In the genomic region with DNA sequence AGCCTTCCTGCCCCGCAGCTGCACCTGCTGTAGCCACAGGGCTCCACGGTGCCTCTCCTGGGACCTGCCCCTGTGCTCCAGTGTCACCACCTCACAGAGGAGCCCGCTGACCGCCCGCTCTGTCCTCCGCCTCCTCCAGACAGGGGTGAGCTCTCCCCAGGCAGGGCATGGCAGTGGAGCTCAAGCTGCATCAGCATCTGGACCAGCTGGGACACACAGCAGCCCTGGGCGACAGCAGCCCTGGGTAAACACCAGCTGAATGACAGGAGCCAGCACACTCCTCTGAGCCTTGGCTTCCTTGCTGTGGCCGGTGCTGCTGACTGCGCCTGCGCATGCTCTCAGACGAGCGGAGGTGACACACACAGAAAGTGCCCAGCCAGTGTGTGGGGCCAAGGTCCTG, we compare ENCODE assay signal across 36 cellular contexts. TPM values are rescaled to one million over a fixed set of nuclear protein-coding genes. Genes with fewer than 3 reads are reported as not detected.
DNase-seq lines count a peak whose midpoint lies in the region; ATAC-seq, FAIRE-seq and TF ChIP-seq lines count a peak whose summit lies in the region.
"Had no signal": no experiment of that assay in that cellular context is flagged by ENCODE, and none has a peak within 500 bp of the region (broad histone marks: within the 10 kb centered on the region; RNA-seq: fewer than 3 reads in every experiment).

No MANE protein-coding gene starts in this region.

- H3K27ac Mint-ChIP-seq in activated naive CD4-positive, alpha-beta T cell treated with anti-CD3 and anti-CD28 coated beads, Interleukin-2, amount 50 U/mL, for 72 hours, result peak overlapping the region; percentile 4 to 38
- peak overlapping the region; percentile 38 for H3K27ac Mint-ChIP-seq in stimulated activated naive B cell treated with anti-CD40 and anti-IgM and Interleukin-4, amounts not matched to agents 10 μg/mL and 1 μg/mL and 100 μg/mL, for 72 hours
- H3K27ac Mint-ChIP-seq in CD4-positive, alpha-beta T cell, result no peak overlapping the region
- H3K27ac Mint-ChIP-seq: dendritic cell treated with granulocyte-macrophage colony-stimulating factor and Interleukin-4, amounts not matched to agents 40 ng/mL and 50 ng/mL, for 4 days; endodermal cell; IgD-negative memory B cell had no signal

- no peak for DNase-seq in activated naive CD4-positive, alpha-beta T cell treated with anti-CD3 and anti-CD28 coated beads, Interleukin-2, amount 50 U/mL, for 72 hours (ENCODE audit: low spot score in 2 of 2)
- DNase-seq in activated naive CD4-positive, alpha-beta T cell treated with anti-CD3 and anti-CD28 coated beads, Interleukin-2, amount 50 U/mL, for 16 hours, result no peak
- DNase-seq in NCI-H2171 (lab: John Stamatoyannopoulos, UW), result peak; percentile 10
- no peak for DNase-seq in K562 (ENCODE audit: extremely low read depth in 1 of 4, low spot score in 3 of 4)
- DNase-seq in stimulated activated naive B cell treated with anti-CD40 and anti-IgM and Interleukin-4, amounts not matched to agents 10 μg/mL and 1 μg/mL and 100 μg/mL, for 72 hours, result no peak
- DNase-seq in CD4-positive, alpha-beta T cell, result no peak
- no peak for DNase-seq in osteoblast (ENCODE audit: insufficient read length, low spot score, missing footprints)
- no peak for DNase-seq in GF-D8 (lab: John Stamatoyannopoulos, UW)
- DNase-seq: activated CD4-positive, alpha-beta T cell treated with anti-CD3 and anti-CD28 coated beads, Interleukin-2, amount 50 U/mL, for 48 hours; activated T-cell treated with anti-CD3 and anti-CD28 coated beads, Interleukin-2, amount 50 U/mL, for 48 hours; caudate nucleus; CD4-positive, alpha-beta memory T cell; DMS79; endodermal cell; GDM1; head of caudate nucleus; left ventricle myocardium inferior; mesendoderm; NCI-H187 treated with DMSO at 0.1 percent for 48 hours; NCI-H226; NCI-H748 treated with DMSO at 0.1 percent for 48 hours; stimulated activated CD4-positive, alpha-beta T cell treated with anti-CD3 and anti-CD28 coated beads, Interleukin-1b, Interleukin-23, amount 100 ng/mL, for 48 hours; stomach; T-helper 2 cell had no signal

- no peak overlapping the region for H3K9ac ChIP-seq in K562 (ENCODE audit: insufficient read depth in 1 of 2, low read depth in 2 of 2, low read length in 2 of 2)

- in situ Hi-C loops in K562 (cut with MboI), result no loop called here

- peaks cover 0 to 33% of the 10 kb centered on the region in 2 experiments; a peak in 3 of 5 replicates for H3K4me1 ChIP-seq in K562 (replicated peaks in 1 of 2; ENCODE audit: control insufficient read depth in 2 of 2, insufficient read depth in 2 of 2, low read length in 2 of 2)
- no peaks in the 10 kb centered on the region for H3K4me1 ChIP-seq in osteoblast (ENCODE audit: insufficient read depth, low read length)

- intact Hi-C loops in K562 (cut with micrococcal nuclease), result no loop called here
- intact Hi-C loops in CD4-positive, alpha-beta T cell (cut with DNase I, micrococcal nuclease), result no loop called here

- TF ChIP-seq RAD21 in K562 (CRISPR knock-in tag; conservative IDR thresholded peaks at IDR 0.05 in 1 of 2, IDR thresholded peaks at IDR 0.05 in 1 of 2), result no peak

- POLR2A ChIA-PET in K562 (lab: Yijun Ruan, JAX), result interaction anchor here (0.8 to 1.2 kb wide), 3 partner anchors 11 to 59 kb away, joined by 3 to 4 read pairs (median 3); no protein-coding TSS in a partner anchor
- POLR2A ChIA-PET in CD4-positive, alpha-beta T cell (lab: Charles Lee), result no interaction called here

- CTCF ChIA-PET in K562 (lab: Yijun Ruan, JAX; ENCODE audit: low intra/inter-chr PET ratio), result no interaction called here
- CTCF ChIA-PET in CD4-positive, alpha-beta T cell (lab: Charles Lee), result no interaction called here

- no peak for TF ChIP-seq CTCF in K562 (IDR thresholded peaks at IDR 0.05 in 2 of 3, conservative IDR thresholded peaks at IDR 0.05 in 1 of 3; ENCODE audit: insufficient read depth in 2 of 3, low read depth in 1 of 3, low read length in 3 of 3)
- TF ChIP-seq CTCF in CD4-positive, alpha-beta T cell (IDR thresholded peaks at IDR 0.05), result no peak
- no peak for TF ChIP-seq CTCF in osteoblast (IDR thresholded peaks at IDR 0.05; ENCODE audit: extremely low read depth, low read depth, low read length)

- H3K9me3 ChIP-seq in K562 (replicated peaks; ENCODE audit: control insufficient read depth, insufficient read depth, low read depth, low read length) (no peaks in the 10 kb centered on the region), osteoblast (ENCODE audit: low read depth, low read length) (no peaks in the 10 kb centered on the region)
- no peaks in the 10 kb centered on the region for H3K9me3 ChIP-seq in CD4-positive, alpha-beta T cell (ENCODE audit: control insufficient read depth, low read length)
- H3K9me3 ChIP-seq: left ventricle myocardium inferior, right atrium auricular region, stomach, vagina had no signal

- TF ChIP-seq POLR2A in K562 (conservative IDR thresholded peaks at IDR 0.05), result no peak

- WGBS in K562 (ENCODE audit: insufficient coverage, low coverage, missing lambda C conversion rate), result 83% methylated on average over 6 of the region's 12 CpGs

- H3K79me2 ChIP-seq in K562 (ENCODE audit: control insufficient read depth, insufficient read depth, low read length), result no peaks in the 10 kb centered on the region
- no peaks in the 10 kb centered on the region for H3K79me2 ChIP-seq in osteoblast (ENCODE audit: insufficient read depth, low read length)

- no peak overlapping the region for H3K4me2 ChIP-seq in K562 (ENCODE audit: insufficient read depth, low read length)
- H3K4me2 ChIP-seq in osteoblast (ENCODE audit: insufficient read depth, low read length), result no peak overlapping the region

- no peak for TF ChIP-seq EP300 in K562 (IDR thresholded peaks at IDR 0.05; ENCODE audit: low read length)

- H3K27me3 ChIP-seq in K562 (ENCODE audit: control insufficient read depth in 2 of 2, insufficient read depth in 2 of 2, low read length in 2 of 2) (no peaks in the 10 kb centered on the region), osteoblast (ENCODE audit: insufficient read depth, low read length) (no peaks in the 10 kb centered on the region)
- no peaks in the 10 kb centered on the region for H3K27me3 ChIP-seq in CD4-positive, alpha-beta T cell (ENCODE audit: control insufficient read depth, insufficient read depth, low read length)
- H3K27me3 ChIP-seq: right atrium auricular region, stomach, vagina had no signal

- no peaks in the 10 kb centered on the region for H3K9me3 Mint-ChIP-seq in activated naive CD4-positive, alpha-beta T cell treated with anti-CD3 and anti-CD28 coated beads, Interleukin-2, amount 50 U/mL, for 72 hours
- no peaks in the 10 kb centered on the region for H3K9me3 Mint-ChIP-seq in stimulated activated naive B cell treated with anti-CD40 and anti-IgM and Interleukin-4, amounts not matched to agents 10 μg/mL and 1 μg/mL and 100 μg/mL, for 72 hours
- H3K9me3 Mint-ChIP-seq in CD4-positive, alpha-beta T cell, result no peaks in the 10 kb centered on the region
- H3K9me3 Mint-ChIP-seq: dendritic cell treated with granulocyte-macrophage colony-stimulating factor and Interleukin-4, amounts not matched to agents 40 ng/mL and 50 ng/mL, for 4 days; endodermal cell; IgD-negative memory B cell had no signal

- no peak overlapping the region for H3K4me3 Mint-ChIP-seq in stimulated activated naive B cell treated with anti-CD40 and anti-IgM and Interleukin-4, amounts not matched to agents 10 μg/mL and 1 μg/mL and 100 μg/mL, for 72 hours
- H3K4me3 Mint-ChIP-seq in CD4-positive, alpha-beta T cell, result no peak overlapping the region
- H3K4me3 Mint-ChIP-seq: CD4-positive, alpha-beta memory T cell; dendritic cell treated with granulocyte-macrophage colony-stimulating factor and Interleukin-4, amounts not matched to agents 40 ng/mL and 50 ng/mL, for 4 days; endodermal cell had no signal

- H2AFZ ChIP-seq in K562 (ENCODE audit: low read depth, low read length) (no peak overlapping the region), osteoblast (ENCODE audit: low read length) (no peak overlapping the region)

- no TSS peak for BruUV-seq in K562 (replicated peaks; lab: Mats Ljungman, UMichigan)

- ATAC-seq in activated naive CD4-positive, alpha-beta T cell treated with anti-CD3 and anti-CD28 coated beads, Interleukin-2, amount 50 U/mL, for 72 hours, result no peak
- ATAC-seq in K562, result no peak
- ATAC-seq in stimulated activated naive B cell treated with anti-CD40 and anti-IgM and Interleukin-4, amounts not matched to agents 10 μg/mL and 1 μg/mL and 100 μg/mL, for 72 hours (replicated peaks), result no peak
- ATAC-seq in CD4-positive, alpha-beta T cell (ENCODE audit: poor library complexity), result no peak
- ATAC-seq: activated CD4-positive, CD25-positive, alpha-beta regulatory T cell treated with anti-CD3 and anti-CD28 coated beads, Interleukin-2, amount 50 U/mL, for 24 hours; esophagus mucosa had no signal

- H3K27ac ChIP-seq in K562 (ENCODE audit: extremely low read depth, low read depth, low read length) (no peak overlapping the region), osteoblast (ENCODE audit: low read depth, low read length) (no peak overlapping the region)
- no peak overlapping the region for H3K27ac ChIP-seq in CD4-positive, alpha-beta T cell (ENCODE audit: low read depth, low read length)
- H3K27ac ChIP-seq: left ventricle myocardium inferior, right atrium auricular region, SK-N-MC, vagina had no signal

- H4K20me1 ChIP-seq in K562 (replicated peaks; ENCODE audit: control insufficient read depth, insufficient read depth, low read length) (no peaks in the 10 kb centered on the region), osteoblast (ENCODE audit: insufficient read depth, low read length) (no peaks in the 10 kb centered on the region)

- H3K36me3 Mint-ChIP-seq in activated naive CD4-positive, alpha-beta T cell treated with anti-CD3 and anti-CD28 coated beads, Interleukin-2, amount 50 U/mL, for 72 hours, result no peaks in the 10 kb centered on the region
- H3K36me3 Mint-ChIP-seq in stimulated activated naive B cell treated with anti-CD40 and anti-IgM and Interleukin-4, amounts not matched to agents 10 μg/mL and 1 μg/mL and 100 μg/mL, for 72 hours, result peaks cover 46 to 70% of the 10 kb centered on the region in 2 donors
- peaks cover 49% of the 10 kb centered on the region for H3K36me3 Mint-ChIP-seq in CD4-positive, alpha-beta T cell (ENCODE audit: low read depth)

- H3K4me1 Mint-ChIP-seq in stimulated activated naive B cell treated with anti-CD40 and anti-IgM and Interleukin-4, amounts not matched to agents 10 μg/mL and 1 μg/mL and 100 μg/mL, for 72 hours, result no peaks in the 10 kb centered on the region
- H3K4me1 Mint-ChIP-seq in CD4-positive, alpha-beta T cell (ENCODE audit: low read depth), result no peaks in the 10 kb centered on the region
- H3K4me1 Mint-ChIP-seq: CD4-positive, alpha-beta memory T cell; endodermal cell had no signal

- no peak for FAIRE-seq in K562 (lab: Jason Lieb, UNC)
- FAIRE-seq: islet of Langerhans, RCC 7860 had no signal

- H3K27me3 Mint-ChIP-seq in stimulated activated naive B cell treated with anti-CD40 and anti-IgM and Interleukin-4, amounts not matched to agents 10 μg/mL and 1 μg/mL and 100 μg/mL, for 72 hours, result no peaks in the 10 kb centered on the region
- no peaks in the 10 kb centered on the region for H3K27me3 Mint-ChIP-seq in CD4-positive, alpha-beta T cell
- H3K27me3 Mint-ChIP-seq: CD4-positive, alpha-beta memory T cell; dendritic cell treated with granulocyte-macrophage colony-stimulating factor and Interleukin-4, amounts not matched to agents 40 ng/mL and 50 ng/mL, for 4 days; IgD-negative memory B cell had no signal

- H3K9me1 ChIP-seq in K562 (ENCODE audit: control insufficient read depth, insufficient read depth, low read length), result peaks cover 7% of the 10 kb centered on the region

- H3K36me3 ChIP-seq in K562 (ENCODE audit: control insufficient read depth, insufficient read depth, low read length), result 0 out of 3 replicates have a peak, but pooled peaks cover 2% of the 10 kb centered on the region
- H3K36me3 ChIP-seq in osteoblast (ENCODE audit: insufficient read depth, low read length), result no peaks in the 10 kb centered on the region

- H3K4me3 ChIP-seq in K562 (no peak overlapping the region), osteoblast (ENCODE audit: insufficient read depth, low read length) (no peak overlapping the region)
- H3K4me3 ChIP-seq: left ventricle myocardium inferior, right atrium auricular region, SK-N-MC, stomach, vagina had no signal

RNA-seq across cellular contexts. Expression of gene CHGA, which starts 22.0 kb away (rescaled TPM):
- not detected for total RNA-seq in activated naive CD4-positive, alpha-beta T cell treated with anti-CD3 and anti-CD28 coated beads, Interleukin-2, amount 50 U/mL, for 72 hours
- not detected in 2 replicates for total RNA-seq in K562 (2011; cell fraction: chromatin; rRNA removed; ENCODE audit: low replicate concordance)
- not detected in 2 replicates for total RNA-seq in K562 (2011; cell fraction: nucleolus; rRNA removed)
- total RNA-seq in K562 (2011; cell fraction: nucleoplasm; rRNA removed), result not detected in 2 replicates
- total RNA-seq in K562 (2014; rRNA removed) (not detected in 2 replicates), K562 (2014; rRNA removed; fragmentation: Illumina TruSeq; extraction: Trizol) (not detected in 2 replicates), K562 (2015; rRNA removed; fragmentation: Illumina TruSeq; extraction: Trizol) (not detected in 2 replicates), K562 (2021) (0.20 TPM in 1 of 2 replicates, not detected in the other), osteoblast (not detected in 2 replicates)
- polyA plus RNA-seq in K562 (2011; rRNA removed) (not detected in 2 replicates), K562 (2014; fragmentation: Illumina TruSeq; extraction: Trizol) (not detected in 2 replicates), K562 (2014; fragmentation: Nextera tagmentation; extraction: Ambion mirVana) (not detected), K562 (2014; rRNA removed) (not detected in 2 replicates)
- not detected in 2 replicates for polyA plus RNA-seq in K562 (2011; cell fraction: cytosol; rRNA removed)
- not detected in 2 replicates for polyA plus RNA-seq in K562 (2011; cell fraction: nucleus; rRNA removed)
- polyA plus RNA-seq in K562 (2012), result not detected in 2 replicates
- not detected in 2 replicates for polyA minus RNA-seq in K562 (2011; rRNA and poly(A)+ RNA removed)
- polyA minus RNA-seq in K562 (2011; cell fraction: cytosol; rRNA and poly(A)+ RNA removed), result not detected in 2 replicates
- not detected in 2 replicates for polyA minus RNA-seq in K562 (2011; cell fraction: nucleus; rRNA and poly(A)+ RNA removed)
- total RNA-seq in CD4-positive, alpha-beta T cell, result not detected
- total RNA-seq: A172; CD4-positive, alpha-beta memory T cell; fibroblast of villous mesenchyme; left ventricle myocardium inferior; myocyte; right atrium auricular region had no signal
- polyA plus RNA-seq: CD4-positive, alpha-beta memory T cell had no signal
